8 cellular contexts compared by ENCODE assay signal in genomic region chr14:73245401-73246325, GRCh38. TPM values are rescaled to one million over a fixed set of nuclear protein-coding genes. Genes with fewer than 3 reads are reported as not detected.
DNase-seq lines count a peak whose midpoint lies in the region; ATAC-seq, FAIRE-seq and TF ChIP-seq lines count a peak whose summit lies in the region.

No MANE protein-coding gene starts in this region.

- no peak for TF ChIP-seq CTCF in omental fat pad (IDR thresholded peaks at IDR 0.05)

- DNase-seq in AG08395 (ENCODE audit: low spot score), result peak; percentile 78
- DNase-seq in KBM-7, result peak; percentile 60
- DNase-seq in activated CD4-positive, alpha-beta T cell treated with anti-CD3 and anti-CD28 coated beads, Interleukin-2, amount 50 U/mL, for 4 hours, result peak; percentile 16 to 18
- peak; percentile 38 to 47 for DNase-seq in erythroblast (lab: John Stamatoyannopoulos, UW)
- DNase-seq in omental fat pad (ENCODE audit: low spot score), result no peak
- peak; percentile 93 for DNase-seq in urothelium cell line (ENCODE audit: low spot score)

- ATAC-seq in omental fat pad (ENCODE audit: low FRiP score), result peak; percentile 19
- ATAC-seq in HG03039 (IDR thresholded peaks at IDR 0.05; ENCODE audit: unreplicated experiment), result no peak

- in situ Hi-C loops in KBM-7 (cut with MboI; ENCODE audit: low pct_unique_long_range_greater_than_20kb, low sequenced_read_pairs), result no loop called here

- FAIRE-seq in urothelium cell line (lab: Jason Lieb, UNC), result peak; percentile 76

- TF ChIP-seq POLR2A in GM19193 (IDR thresholded peaks at IDR 0.05; ENCODE audit: extremely low read depth, insufficient read depth, insufficient read length) (peak; percentile 53), erythroblast (IDR thresholded peaks at IDR 0.05; ENCODE audit: low read length) (no peak)

RNA-seq across cellular contexts. Expression of gene PAPLN, which starts 8.4 kb away (rescaled TPM):
- 10 to 100 TPM; 15.4 to 82.6 (median 34.1) TPM for total RNA-seq in omental fat pad
